In the genomic region with DNA sequence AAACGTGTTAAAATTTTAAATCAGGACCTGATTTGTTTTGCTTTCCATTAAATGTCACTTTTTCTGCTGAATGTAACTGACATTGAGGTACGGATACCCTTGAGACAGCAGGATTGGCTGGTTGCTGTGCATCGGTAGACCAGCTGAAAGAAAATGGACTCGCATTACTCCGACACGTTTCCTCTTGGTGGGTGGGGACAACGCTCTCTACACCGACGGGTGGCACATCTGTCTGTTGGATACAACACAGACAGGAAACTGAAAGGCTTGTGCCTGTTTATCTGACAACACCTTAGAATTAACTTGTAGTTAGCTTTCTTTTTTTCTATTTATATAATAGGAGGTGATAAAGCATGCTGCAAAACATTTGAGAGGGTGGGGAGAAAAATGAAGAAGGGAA, we compare ENCODE assay signal across 10 cellular contexts. TPM values are rescaled to one million over a fixed set of nuclear protein-coding genes. Genes with fewer than 3 reads are reported as not detected.
A peak's percentile ranks its signal among the peaks of the same experiment; 100 is the strongest.
DNase-seq lines count a peak whose midpoint lies in the region; ATAC-seq, FAIRE-seq and TF ChIP-seq lines count a peak whose summit lies in the region.
"Had no signal": no experiment of that assay in that cellular context is flagged by ENCODE, and none has a peak within 500 bp of the region (broad histone marks: within the 10 kb centered on the region; RNA-seq: fewer than 3 reads in every experiment).

No MANE protein-coding gene starts in this region.

- H3K4me1 ChIP-seq in heart left ventricle (peaks cover 0 to 20% (median 7%) of the 10 kb centered on the region in 12 donors), smooth muscle cell (ENCODE audit: low read depth) (peaks cover 28% of the 10 kb centered on the region), upper lobe of right lung (no peaks in the 10 kb centered on the region)
- H3K4me1 ChIP-seq: gastroesophageal sphincter had no signal

- peaks cover 25% of the 10 kb centered on the region for H3F3A ChIP-seq in smooth muscle cell (ENCODE audit: low read depth)

- H2AFZ ChIP-seq in smooth muscle cell (ENCODE audit: low read depth) = no peak overlapping the region

- H3K4me2 ChIP-seq in smooth muscle cell = peak overlapping the region; percentile 64

- intact Hi-C loops in heart left ventricle (cut with DNase I) (loop anchor here in 1 of 10 donors (10.0 kb wide), 1 partner anchor 261 kb away; no protein-coding TSS in a partner anchor), cardiac septum (cut with DNase I) (no loop called here), upper lobe of right lung (cut with DNase I) (no loop called here)

- H3K36me3 ChIP-seq in heart left ventricle (peaks cover 0 to 89% (median 61%) of the 10 kb centered on the region in 9 donors), smooth muscle cell (ENCODE audit: low read depth) (peaks cover 2% of the 10 kb centered on the region), upper lobe of right lung (peaks cover 55% of the 10 kb centered on the region)

- H3K9me3 ChIP-seq in heart left ventricle = no peaks in the 10 kb centered on the region
- H3K9me3 ChIP-seq in smooth muscle cell (replicated peaks; ENCODE audit: low read depth) = no peaks in the 10 kb centered on the region
- no peaks in the 10 kb centered on the region for H3K9me3 ChIP-seq in upper lobe of right lung
- H3K9me3 ChIP-seq: gastroesophageal sphincter had no signal

- peaks cover 12% of the 10 kb centered on the region for H4K20me1 ChIP-seq in smooth muscle cell (ENCODE audit: low read depth)

- TF ChIP-seq CTCF in heart left ventricle (IDR thresholded peaks at IDR 0.05) (no peak), smooth muscle cell (IDR thresholded peaks at IDR 0.05; ENCODE audit: borderline replicate concordance, insufficient read depth, poor library complexity, severe bottlenecking) (no peak), upper lobe of right lung (IDR thresholded peaks at IDR 0.05) (no peak)

- H3K4me3 ChIP-seq in heart left ventricle (no peak overlapping the region), smooth muscle cell (no peak overlapping the region), upper lobe of right lung (no peak overlapping the region)
- H3K4me3 ChIP-seq: gastroesophageal sphincter had no signal

- H3K9ac ChIP-seq in smooth muscle cell (ENCODE audit: low read depth) = no peak overlapping the region

- DNase-seq in heart left ventricle (peak in 1 of 5 donors; percentile 26), cardiac septum (ENCODE audit: low spot score) (no peak), smooth muscle cell (lab: John Stamatoyannopoulos, UW; ENCODE audit: unreplicated experiment) (no peak), upper lobe of right lung (no peak), ureter (ENCODE audit: low spot score) (no peak), HTR-8/SVneo (ENCODE audit: insufficient read length, low spot score) (no peak), HuH-7.5 (ENCODE audit: low spot score) (no peak)
- DNase-seq in activated naive CD4-positive, alpha-beta T cell treated with Interleukin-2 at 50 U/mL for 16 hours = peak; percentile 67
- DNase-seq: NCI-H446 had no signal

- H3K79me2 ChIP-seq in smooth muscle cell (ENCODE audit: low read depth) = peaks cover 4% of the 10 kb centered on the region

- H3K27ac ChIP-seq in heart left ventricle (peak overlapping the region in 6 of 12 donors; percentile 0 to 42 (median 22)), smooth muscle cell (ENCODE audit: low read depth) (peak overlapping the region; percentile 48), upper lobe of right lung (peak overlapping the region; percentile 31)
- H3K27ac ChIP-seq: gastroesophageal sphincter had no signal

- 19 to 33% (median 28%) methylated on average over 9 of the region's 9 CpGs for WGBS in heart left ventricle, 4 donors
- WGBS in smooth muscle cell (ENCODE audit: low lambda C conversion rate) = 42% methylated on average over 9 of the region's 9 CpGs

- FAIRE-seq in HTR-8/SVneo (lab: Jason Lieb, UNC) = no peak

- TF ChIP-seq POLR2A in heart left ventricle (IDR thresholded peaks at IDR 0.05) = no peak

- H3K27me3 ChIP-seq in heart left ventricle (no peaks in the 10 kb centered on the region), smooth muscle cell (ENCODE audit: low read depth) (no peaks in the 10 kb centered on the region), upper lobe of right lung (no peaks in the 10 kb centered on the region)
- H3K27me3 ChIP-seq: gastroesophageal sphincter had no signal

- ATAC-seq in heart left ventricle = peak in 3 of 4 donors; percentile 62 to 66 (median 64)
- ATAC-seq in upper lobe of right lung = no peak
- ATAC-seq: gastroesophageal sphincter had no signal

RNA-seq across cellular contexts. Expression of a gene that starts 19.4 kb away (rescaled TPM):
- total RNA-seq in heart left ventricle = 10 to 100 TPM in 8 of 9 donors, 1 to 10 TPM in 1; 6.6 to 24.7 (median 16.6) TPM
- polyA plus RNA-seq in heart left ventricle = 10 to 100 TPM in 1 of 2 donors, 1 to 10 TPM in 1; 6.2 to 16.0 TPM
- 20.9 TPM for total RNA-seq in cardiac septum
- total RNA-seq in smooth muscle cell = 23.2 and 24.8 TPM in 2 replicates
- polyA plus RNA-seq in smooth muscle cell = 28.0 and 31.6 TPM in 2 replicates
- 38.2 TPM for total RNA-seq in upper lobe of right lung
- total RNA-seq in ureter = 50.8 TPM

RNA-seq across cellular contexts. Expression of a gene that starts 19.5 kb away (rescaled TPM):
- total RNA-seq in heart left ventricle (1 to 10 TPM in 1 of 9 donors, under 1 TPM in 5, not detected in 3; 0.09 to 1.4 (median 0.16) TPM), cardiac septum (0.11 TPM), smooth muscle cell (1.9 and 3.5 TPM in 2 replicates), upper lobe of right lung (0.43 TPM), ureter (1.1 TPM)
- polyA plus RNA-seq in heart left ventricle (under 1 TPM in 1 of 2 donors, not detected in 1; 0.35 TPM), smooth muscle cell (1.9 and 2.5 TPM in 2 replicates)

RNA-seq across cellular contexts. Expression of a gene that starts 57.8 kb away (rescaled TPM):
- total RNA-seq in heart left ventricle (10 to 100 TPM; 12.8 to 25.2 (median 16.7) TPM), cardiac septum (19.5 TPM), smooth muscle cell (9.7 and 12.5 TPM in 2 replicates), upper lobe of right lung (52.5 TPM), ureter (39.4 TPM)
- polyA plus RNA-seq in heart left ventricle (10 to 100 TPM; 12.3 to 25.9 TPM), smooth muscle cell (7.9 and 9.1 TPM in 2 replicates)
